In the genomic region with DNA sequence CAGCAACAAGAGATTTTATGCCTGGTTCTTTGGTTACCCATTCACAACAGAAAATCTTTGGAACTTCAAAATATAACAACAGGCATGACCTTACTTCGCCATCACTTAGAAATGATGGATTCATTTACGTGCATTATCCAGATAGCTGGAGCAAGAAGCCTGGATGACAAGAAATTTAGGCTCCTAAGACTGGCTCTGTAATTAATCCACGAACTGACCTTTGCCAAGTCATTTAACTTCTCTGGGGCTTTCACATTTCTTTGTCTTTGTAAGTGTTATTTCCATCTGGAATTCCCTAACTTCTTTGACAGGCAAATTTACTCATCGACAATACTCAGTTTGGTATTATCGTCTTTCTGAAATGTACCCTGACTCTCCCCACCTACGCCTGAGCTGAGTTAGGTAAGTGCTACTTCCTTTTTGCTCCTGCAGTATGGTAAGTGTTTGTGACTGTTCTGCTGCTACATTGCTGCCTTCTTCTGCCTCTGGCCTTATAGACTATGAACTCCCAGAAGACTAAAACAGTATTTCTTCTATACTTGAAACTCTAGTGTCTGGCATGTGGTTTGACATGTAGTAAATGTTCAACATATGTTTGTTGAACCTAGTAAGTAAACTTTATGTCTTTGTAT, we compare ENCODE assay signal across 9 cellular contexts. TPM values are rescaled to one million over a fixed set of nuclear protein-coding genes. Genes with fewer than 3 reads are reported as not detected.
A peak's percentile ranks its signal among the peaks of the same experiment; 100 is the strongest.
DNase-seq lines count a peak whose midpoint lies in the region; ATAC-seq lines count a peak whose summit lies in the region.
"Had no signal": no experiment of that assay in that cellular context is flagged by ENCODE, and none has a peak within 500 bp of the region (broad histone marks: within the 10 kb centered on the region; RNA-seq: fewer than 3 reads in every experiment).

No MANE protein-coding gene starts in this region.

- ATAC-seq in GM18498 (IDR thresholded peaks at IDR 0.05; ENCODE audit: unreplicated experiment): peak; percentile 97
- ATAC-seq in GM21367 (IDR thresholded peaks at IDR 0.05; ENCODE audit: unreplicated experiment): peak; percentile 90
- peak; percentile 96 for ATAC-seq in HG03378 (IDR thresholded peaks at IDR 0.05; ENCODE audit: unreplicated experiment)
- ATAC-seq in esophagus mucosa: peak; percentile 18

- DNase-seq in NCI-H1694 treated with DMSO at 0.1 percent for 48 hours (lab: John Stamatoyannopoulos, UW): no peak
- DNase-seq in HPDE6-E6E7 (ENCODE audit: extremely low spot score): no peak
- DNase-seq in DMS153 (lab: John Stamatoyannopoulos, UW): no peak
- no peak for DNase-seq in DMS79 treated with DMSO at 0.1 percent for 48 hours (lab: John Stamatoyannopoulos, UW)
- DNase-seq: OCI-M1 had no signal

RNA-seq across cellular contexts. Expression of gene MDFIC, which starts 5.5 kb away (rescaled TPM):
- 23.2 TPM for total RNA-seq in esophagus mucosa

Comparison
In these comparisons a context has a peak if more than half of its experiments do, and no peak if none do; other contexts are left out.
1. ATAC-seq: peak in every context shown above with its lines; median percentile 97 in GM18498; 96 in HG03378; 90 in GM21367; 18 in esophagus mucosa.